Comparison of ENCODE assay signal across 8 cellular contexts in the genomic region with DNA sequence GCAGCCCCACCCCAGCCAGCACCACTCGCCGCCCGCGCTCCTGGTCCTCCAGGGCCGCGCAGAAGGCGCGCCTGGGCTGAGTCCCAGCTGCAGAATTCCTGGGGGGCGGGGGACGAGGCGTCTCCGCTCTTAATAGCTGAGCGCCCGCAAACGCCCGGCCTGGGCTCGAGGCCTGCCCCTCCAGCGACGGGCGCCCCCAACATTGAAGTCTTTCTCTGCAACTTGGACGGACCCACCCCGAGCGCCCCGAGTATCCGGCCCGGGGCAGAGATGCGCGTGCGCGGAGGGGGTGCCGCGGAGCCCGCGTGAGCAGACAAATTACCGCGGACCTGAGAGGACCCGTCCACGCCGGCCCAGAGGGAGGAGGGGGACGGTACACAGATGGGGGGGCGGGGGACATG. TPM values are rescaled to one million over a fixed set of nuclear protein-coding genes. Genes with fewer than 3 reads are reported as not detected.
DNase-seq lines count a peak whose midpoint lies in the region; ATAC-seq and TF ChIP-seq lines count a peak whose summit lies in the region.

No MANE protein-coding gene starts in this region.

- BruUV-seq in A673 (replicated peaks; lab: Mats Ljungman, UMichigan) (no TSS peak), IMR-90 (replicated peaks; lab: Mats Ljungman, UMichigan) (no TSS peak), MCF 10A (replicated peaks; lab: Mats Ljungman, UMichigan) (no TSS peak), OCI-LY7 (replicated peaks; lab: Mats Ljungman, UMichigan) (no TSS peak)

- no peak overlapping the region for H4K91ac ChIP-seq in IMR-90 (ENCODE audit: insufficient read depth, low read depth, low read length)

- no peaks in the 10 kb centered on the region for H3K79me2 ChIP-seq in OCI-LY7 (ENCODE audit: insufficient read depth, low read depth, low read length)

- no peak overlapping the region for H3K9ac ChIP-seq in IMR-90 (ENCODE audit: low read depth, low read length)

- H3K27ac ChIP-seq in A673 (ENCODE audit: low read depth, low read length, poor library complexity, severe bottlenecking) (no peak overlapping the region), IMR-90 (ENCODE audit: insufficient read depth, low read length) (no peak overlapping the region), testis (peak overlapping the region; percentile 22 to 24), OCI-LY7 (ENCODE audit: low read depth, low read length, poor library complexity, severe bottlenecking) (no peak overlapping the region)

- H3K4me1 ChIP-seq in A673 (ENCODE audit: insufficient read depth, low read length, poor library complexity, severe bottlenecking) (peaks cover 21% of the 10 kb centered on the region), IMR-90 (ENCODE audit: control insufficient read depth, insufficient read depth, low read length) (peaks cover 2% of the 10 kb centered on the region; the same call in 1 of the 2 replicates), testis (peaks cover 17% of the 10 kb centered on the region), OCI-LY7 (ENCODE audit: insufficient read depth, low read length, poor library complexity, severe bottlenecking) (no peaks in the 10 kb centered on the region)

- dilution Hi-C loops in IMR-90 (cut with HindIII; ENCODE audit: low sequenced_read_pairs, unreplicated experiment): no loop called here

- DNase-seq in A673 (ENCODE audit: low spot score) (peak; percentile 53), IMR-90 (no peak), MCF 10A (ENCODE audit: unreplicated experiment) (no peak), kidney epithelial cell (ENCODE audit: low read depth) (no peak), testis (peak; percentile 52), NAMALWA (ENCODE audit: low spot score) (no peak), OCI-LY7 (ENCODE audit: low spot score) (no peak), NCI-H1694 (lab: John Stamatoyannopoulos, UW) (no peak)

- no peaks in the 10 kb centered on the region for H3K79me1 ChIP-seq in IMR-90 (ENCODE audit: low read depth in 1 of 2, low read length in 2 of 2)

- no peaks in the 10 kb centered on the region for H3K9me2 ChIP-seq in OCI-LY7 (ENCODE audit: insufficient read depth, low read length)

- H2BK120ac ChIP-seq in IMR-90 (ENCODE audit: low read depth, low read length): no peak overlapping the region

- H3K27me3 ChIP-seq in A673 (replicated peaks; ENCODE audit: insufficient read depth, low read depth, low read length, poor library complexity) (no peaks in the 10 kb centered on the region), IMR-90 (ENCODE audit: control insufficient read depth, insufficient read depth, low read length) (peaks cover 73% of the 10 kb centered on the region), kidney epithelial cell (ENCODE audit: control insufficient read depth, insufficient read depth, low read length) (peaks cover 53% of the 10 kb centered on the region), testis (no peaks in the 10 kb centered on the region)

- H2AK9ac ChIP-seq in IMR-90 (replicated peaks; ENCODE audit: low read depth, low read length, poor library complexity): no peak overlapping the region

- H3K36me3 ChIP-seq in A673 (ENCODE audit: insufficient read depth, low read length, poor library complexity, severe bottlenecking): no peaks in the 10 kb centered on the region
- no peaks in the 10 kb centered on the region for H3K36me3 ChIP-seq in IMR-90 (ENCODE audit: control insufficient read depth, insufficient read depth, low read length)
- no peaks in the 10 kb centered on the region for H3K36me3 ChIP-seq in kidney epithelial cell (ENCODE audit: control insufficient read depth, insufficient read depth, low read length)
- H3K36me3 ChIP-seq in testis (ENCODE audit: low read depth, missing control alignments): no peaks in the 10 kb centered on the region
- H3K36me3 ChIP-seq in OCI-LY7 (ENCODE audit: insufficient read depth, low read length): no peaks in the 10 kb centered on the region

- peak overlapping the region; percentile 61 for H3K4me3 Mint-ChIP-seq in MCF 10A (ENCODE audit: unreplicated experiment)

- H3K9me1 ChIP-seq in IMR-90 (ENCODE audit: insufficient read depth, low read length): no peaks in the 10 kb centered on the region; the same call in 1 of the 2 replicates

- H3K27ac Mint-ChIP-seq in MCF 10A (ENCODE audit: low read depth, unreplicated experiment): no peak overlapping the region

- H4K8ac ChIP-seq in IMR-90 (ENCODE audit: low read depth in 2 of 2, low read length in 2 of 2): no peak overlapping the region

- intact Hi-C loops in A673 (cut with micrococcal nuclease; ENCODE audit: unreplicated experiment) (no loop called here), IMR-90 (cut with micrococcal nuclease) (loop anchor here (10.0 kb wide), 1 partner anchor 147 kb away; no protein-coding TSS in a partner anchor), MCF 10A (cut with micrococcal nuclease) (no loop called here), testis (cut with DNase I; ENCODE audit: low total_unique reads) (no loop called here), OCI-LY7 (cut with micrococcal nuclease; ENCODE audit: unreplicated experiment) (no loop called here)

- TF ChIP-seq POLR2A in IMR-90 (IDR thresholded peaks at IDR 0.05; ENCODE audit: low read depth, low read length) (no peak), testis (IDR thresholded peaks at IDR 0.05) (no peak)

- no peak overlapping the region for H2BK20ac ChIP-seq in IMR-90 (ENCODE audit: low read depth, low read length)

- CTCF ChIA-PET in A673 (lab: Charles Lee) (no interaction called here), IMR-90 (lab: Yijun Ruan, JAX) (no interaction called here), MCF 10A (lab: Yijun Ruan, JAX) (interaction anchor here (0.6 to 2.4 kb wide), 8 partner anchors 11 to 516 kb away, joined by 3 to 9 read pairs (median 4); no protein-coding TSS in a partner anchor), OCI-LY7 (lab: Charles Lee; ENCODE audit: unreplicated experiment) (interaction anchor here (1.0 kb wide), 1 partner anchor 11 kb away, joined by 4 read pairs; no protein-coding TSS in a partner anchor)

- H3K9me3 ChIP-seq in A673 (ENCODE audit: low read depth, low read length, poor library complexity, severe bottlenecking) (no peaks in the 10 kb centered on the region), IMR-90 (ENCODE audit: control insufficient read depth, insufficient read depth, low read length) (no peaks in the 10 kb centered on the region), testis (no peaks in the 10 kb centered on the region), OCI-LY7 (ENCODE audit: low read length) (no peaks in the 10 kb centered on the region)

- no peak for TF ChIP-seq RAD21 in IMR-90 (IDR thresholded peaks at IDR 0.05; ENCODE audit: low read length)

- no peak overlapping the region for H2AK5ac ChIP-seq in IMR-90 (ENCODE audit: low read depth, low read length)

- peaks cover 16% of the 10 kb centered on the region for H3K4me1 Mint-ChIP-seq in MCF 10A (ENCODE audit: insufficient read depth, unreplicated experiment)

- H3K9me3 Mint-ChIP-seq in MCF 10A (ENCODE audit: unreplicated experiment): no peaks in the 10 kb centered on the region

- H3K4me2 ChIP-seq in IMR-90 (ENCODE audit: low read depth, low read length) (no peak overlapping the region; the same call in 1 of the 2 replicates), OCI-LY7 (ENCODE audit: low read length) (no peak overlapping the region)

- H2BK15ac ChIP-seq in IMR-90 (ENCODE audit: low read depth, low read length): no peak overlapping the region

- no peak overlapping the region for H3K4ac ChIP-seq in IMR-90 (ENCODE audit: low read depth, low read length)

- H3K56ac ChIP-seq in IMR-90 (ENCODE audit: extremely low read depth, insufficient read depth, low read length): no peak overlapping the region

- TF ChIP-seq CTCF in A673 (conservative IDR thresholded peaks at IDR 0.05; ENCODE audit: low read depth, low read length) (no peak), IMR-90 (conservative IDR thresholded peaks at IDR 0.05; ENCODE audit: low read depth, low read length) (no peak), MCF 10A (IDR thresholded peaks at IDR 0.05; ENCODE audit: unreplicated experiment) (no peak), kidney epithelial cell (IDR thresholded peaks at IDR 0.05; ENCODE audit: insufficient read depth, low read length, poor library complexity, severe bottlenecking) (no peak), testis (IDR thresholded peaks at IDR 0.05) (no peak), OCI-LY7 (conservative IDR thresholded peaks at IDR 0.05; ENCODE audit: low read length) (no peak)

- ATAC-seq in IMR-90 (ENCODE audit: low read depth): peak; percentile 89

- H2BK5ac ChIP-seq in IMR-90 (ENCODE audit: low read depth, low read length, poor library complexity, severe bottlenecking): no peak overlapping the region

- POLR2A ChIA-PET in A673 (lab: Charles Lee; ENCODE audit: low non-redundant PET): no interaction called here
- POLR2A ChIA-PET in IMR-90 (lab: Charles Lee; ENCODE audit: unreplicated experiment): no interaction called here
- POLR2A ChIA-PET in MCF 10A (lab: Yijun Ruan, JAX): interaction anchor here (0.6 to 2.5 kb wide), 3 partner anchors 11 to 29 kb away, joined by 3 to 12 read pairs (median 4); no protein-coding TSS in a partner anchor
- POLR2A ChIA-PET in OCI-LY7 (lab: Charles Lee): no interaction called here

- WGBS in IMR-90 (ENCODE audit: extremely low coverage in 2 of 2, insufficient read length in 1 of 2), 2 experiments: 0% methylated on average over 11 of the region's 41 CpGs; no CpG with 5 or more reads in 1 of the 2 experiments
- WGBS in testis, 2 donors: 2% methylated on average over 38 of the region's 41 CpGs; no CpG with 5 or more reads in 1 of the 2 donors

- in situ Hi-C loops in IMR-90 (cut with MboI; ENCODE audit: low sequenced_read_pairs): loop anchor here (5.0 kb wide), 1 partner anchor 40 kb away; no protein-coding TSS in a partner anchor

- H3K14ac ChIP-seq in IMR-90 (replicated peaks; ENCODE audit: low read depth, low read length): no peak overlapping the region

- H2AFZ ChIP-seq in IMR-90 (replicated peaks; ENCODE audit: low read length, poor library complexity): peak overlapping the region; percentile 78
- no peak overlapping the region for H2AFZ ChIP-seq in OCI-LY7 (ENCODE audit: low read length)

- H3K27me3 Mint-ChIP-seq in MCF 10A (ENCODE audit: insufficient read depth, unreplicated experiment): no peaks in the 10 kb centered on the region

- H3K23ac ChIP-seq in IMR-90 (ENCODE audit: low read depth, low read length): no peak overlapping the region

- H3K36me3 Mint-ChIP-seq in MCF 10A (ENCODE audit: insufficient read depth, unreplicated experiment): no peaks in the 10 kb centered on the region

- no peak overlapping the region for H4K5ac ChIP-seq in IMR-90 (ENCODE audit: low read depth, low read length)

- H3K4me3 ChIP-seq in A673 (ENCODE audit: low read depth, low read length, poor library complexity, severe bottlenecking): peak overlapping the region; percentile 46
- peak overlapping the region; percentile 17; the same call in 1 of the 2 replicates for H3K4me3 ChIP-seq in IMR-90 (ENCODE audit: insufficient read depth, low read depth, low read length)
- H3K4me3 ChIP-seq in kidney epithelial cell (ENCODE audit: low read depth, low read length): peak overlapping the region; percentile 18
- peak overlapping the region; percentile 35 to 63 for H3K4me3 ChIP-seq in testis
- no peak overlapping the region for H3K4me3 ChIP-seq in OCI-LY7 (ENCODE audit: low read depth, low read length, poor library complexity, severe bottlenecking)

- H4K20me1 ChIP-seq in IMR-90 (ENCODE audit: insufficient read depth, low read length) (0 out of 2 replicates have a peak, but pooled peaks cover 7% of the 10 kb centered on the region), OCI-LY7 (ENCODE audit: insufficient read depth, low read length) (no peaks in the 10 kb centered on the region)

- H3K18ac ChIP-seq in IMR-90 (ENCODE audit: low read depth, low read length): no peak overlapping the region

RNA-seq across cellular contexts. Expression of gene SYT7, which starts 6.7 kb away (rescaled TPM):
- total RNA-seq in A673 (2021) (1.3 and 2.0 TPM in 2 replicates), IMR-90 (2012; rRNA removed) (under 0.01 TPM in 1 of 2 replicates, not detected in the other), MCF 10A (2022) (25.2 and 57.7 TPM in 2 replicates), kidney epithelial cell (12.7 and 15.9 TPM in 2 replicates), testis (1 to 10 TPM; 8.7 to 9.0 TPM), OCI-LY7 (2022) (not detected in 2 replicates)
- polyA plus RNA-seq in IMR-90 (2012; rRNA removed) (0.19 and 0.26 TPM in 2 replicates), testis (ENCODE audit: insufficient read depth, low read depth, low replicate concordance) (5.9 TPM)
- polyA plus RNA-seq in IMR-90 (2012; cell fraction: cytosol; rRNA removed): 0.10 and 0.29 TPM in 2 replicates
- 0.53 and 0.90 TPM in 2 replicates for polyA plus RNA-seq in IMR-90 (2012; cell fraction: nucleus; rRNA removed; ENCODE audit: low replicate concordance)
- not detected in 2 replicates for total RNA-seq in OCI-LY7 (2014; rRNA removed; shearing (Covaris generic))

Comparison
In these comparisons a context has a peak if more than half of its experiments do, and no peak if none do; other contexts are left out.
1. DNase-seq: peak in A673 (single experiment) and testis (single experiment); none in IMR-90 (single experiment), MCF 10A (single experiment), kidney epithelial cell (single experiment), NAMALWA (single experiment), OCI-LY7 (single experiment) and NCI-H1694 (single experiment).
2. H3K27ac ChIP-seq: peak in testis (2 of 2); none in A673 (single experiment), IMR-90 (single experiment) and OCI-LY7 (single experiment).
3. CTCF ChIA-PET loops: an anchor here in MCF 10A (0.6 to 2.4 kb wide) and OCI-LY7 (1.0 kb wide); none called in A673 and IMR-90.